In the genomic region with DNA sequence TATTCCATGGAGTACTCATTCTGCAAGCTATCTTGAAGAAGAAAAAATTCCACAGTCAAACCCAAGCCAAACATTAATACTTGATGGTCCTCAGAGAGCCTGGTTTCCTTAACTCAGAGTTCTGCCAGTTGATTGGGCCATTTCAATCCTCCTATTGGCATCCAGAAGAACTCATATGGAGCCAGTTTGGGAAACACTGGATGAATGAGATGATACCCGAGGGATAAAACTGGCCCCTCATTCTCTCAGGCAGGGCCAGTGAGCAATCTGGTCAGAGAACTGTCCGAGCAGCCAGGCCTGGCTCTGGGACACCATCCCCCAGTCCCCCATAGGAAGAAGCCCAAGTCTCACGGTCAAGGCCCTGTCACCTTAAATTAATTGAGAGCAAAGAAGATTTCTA, we compare ENCODE assay signal across 17 cellular contexts. TPM values are rescaled to one million over a fixed set of nuclear protein-coding genes. Genes with fewer than 3 reads are reported as not detected.
DNase-seq lines count a peak whose midpoint lies in the region; ATAC-seq and TF ChIP-seq lines count a peak whose summit lies in the region.
"Had no signal": no experiment of that assay in that cellular context is flagged by ENCODE, and none has a peak within 500 bp of the region (broad histone marks: within the 10 kb centered on the region; RNA-seq: fewer than 3 reads in every experiment).

No MANE protein-coding gene starts in this region.

- intact Hi-C loops in Right ventricle myocardium superior (cut with DNase I): loop anchor here (10.0 kb wide), 1 partner anchor 45 kb away; the partner anchor contains the start of gene NUAK1
- intact Hi-C loops in thyroid gland (cut with DNase I): no loop called here

- no peaks in the 10 kb centered on the region for H3K27me3 ChIP-seq in thyroid gland

- 65 to 76% methylated on average over 3 of the region's 3 CpGs for WGBS in thyroid gland, 2 donors

- no peaks in the 10 kb centered on the region for H3K9me3 ChIP-seq in thyroid gland

- H3K4me1 Mint-ChIP-seq in osteocyte (ENCODE audit: unreplicated experiment): peaks cover 63% of the 10 kb centered on the region
- H3K4me1 Mint-ChIP-seq: activated naive CD8-positive, alpha-beta T cell treated with anti-CD3 and anti-CD28 coated beads for 36 hours; central memory CD8-positive, alpha-beta T cell had no signal

- no peaks in the 10 kb centered on the region for H3K27me3 Mint-ChIP-seq in osteocyte (ENCODE audit: unreplicated experiment)

- peaks cover 0 to 25% of the 10 kb centered on the region in 2 donors for H3K4me1 ChIP-seq in thyroid gland

- H3K4me3 Mint-ChIP-seq in osteocyte (ENCODE audit: unreplicated experiment): no peak overlapping the region
- H3K4me3 Mint-ChIP-seq: activated naive CD8-positive, alpha-beta T cell treated with anti-CD3 and anti-CD28 coated beads for 36 hours; central memory CD8-positive, alpha-beta T cell; endodermal cell had no signal

- H3K36me3 ChIP-seq in thyroid gland: no peaks in the 10 kb centered on the region

- peak overlapping the region; percentile 99 for H3K27ac Mint-ChIP-seq in osteocyte (ENCODE audit: unreplicated experiment)
- H3K27ac Mint-ChIP-seq: activated naive CD8-positive, alpha-beta T cell treated with anti-CD3 and anti-CD28 coated beads for 36 hours had no signal

- H3K4me3 ChIP-seq in thyroid gland (replicated peaks in 1 of 3): no peak overlapping the region

- DNase-seq in Right ventricle myocardium superior (no peak), osteocyte (ENCODE audit: extremely low spot score, unreplicated experiment) (no peak), thyroid gland (no peak), DMS79 treated with DMSO at 0.1 percent for 48 hours (lab: John Stamatoyannopoulos, UW) (no peak), NCI-H1417 treated with DMSO at 0.1 percent for 48 hours (lab: John Stamatoyannopoulos, UW) (no peak)
- DNase-seq: activated CD4-positive, alpha-beta T cell treated with anti-CD3 and anti-CD28 coated beads, Interleukin-2, amount 50 U/mL, for 4 hours; activated naive CD8-positive, alpha-beta T cell treated with anti-CD3 and anti-CD28 coated beads for 36 hours; foreskin fibroblast; NCI-H1694; stimulated activated CD4-positive, alpha-beta T cell treated with anti-CD3 and anti-CD28 coated beads, Interleukin-12 subunit alpha, Interleukin-12 subunit beta, amount 100 ng/mL, for 4 hours; T-helper 1 cell had no signal

- TF ChIP-seq POLR2A in thyroid gland (IDR thresholded peaks at IDR 0.05): no peak

- H3K36me3 Mint-ChIP-seq in osteocyte (ENCODE audit: unreplicated experiment): peaks cover 20% of the 10 kb centered on the region
- H3K36me3 Mint-ChIP-seq: activated naive CD8-positive, alpha-beta T cell treated with anti-CD3 and anti-CD28 coated beads for 36 hours had no signal

- ATAC-seq in Right ventricle myocardium superior (ENCODE audit: poor library complexity): peak; percentile 48
- no peak for ATAC-seq in HG02763 (IDR thresholded peaks at IDR 0.05; ENCODE audit: unreplicated experiment)
- ATAC-seq in HG03097 (IDR thresholded peaks at IDR 0.05; ENCODE audit: low FRiP score, unreplicated experiment): no peak
- ATAC-seq: left lobe of liver had no signal

- H3K27ac ChIP-seq in angular gyrus (ENCODE audit: low read depth, low read length) (peak overlapping the region; percentile 98), thyroid gland (peak overlapping the region in 2 of 3 donors; percentile 48 to 72)

- H3K9me3 Mint-ChIP-seq in osteocyte (ENCODE audit: unreplicated experiment): no peaks in the 10 kb centered on the region
- H3K9me3 Mint-ChIP-seq: activated naive CD8-positive, alpha-beta T cell treated with anti-CD3 and anti-CD28 coated beads for 36 hours; central memory CD8-positive, alpha-beta T cell; endodermal cell had no signal

- TF ChIP-seq CTCF in osteocyte (IDR thresholded peaks at IDR 0.05) (no peak), thyroid gland (IDR thresholded peaks at IDR 0.05) (no peak)

RNA-seq across cellular contexts. Expression of gene NUAK1, which starts 48.8 kb away (rescaled TPM):
- 33.6 TPM for total RNA-seq in Right ventricle myocardium superior
- total RNA-seq in osteocyte: 20.2 and 21.1 TPM in 2 replicates
- total RNA-seq in thyroid gland: 10 to 100 TPM in 3 of 4 donors, 1 to 10 TPM in 1; 4.5 to 38.4 (median 10.6) TPM
- total RNA-seq: activated naive CD8-positive, alpha-beta T cell treated with anti-CD3 and anti-CD28 coated beads for 36 hours had no signal
